In genomic region chr3:59575113-59576001, GRCh38 we compare ENCODE assay signal across 8 cellular contexts.
A peak's percentile ranks its signal among the peaks of the same experiment; 100 is the strongest.
DNase-seq lines count a peak whose midpoint lies in the region; ATAC-seq and TF ChIP-seq lines count a peak whose summit lies in the region.

No MANE protein-coding gene starts in this region.

- peak; percentile 89 for TF ChIP-seq CTCF in GM12874 (IDR thresholded peaks at IDR 0.05; ENCODE audit: insufficient read depth, low read depth, low read length)

- DNase-seq in NCI-H1694 treated with DMSO at 0.1 percent for 48 hours (lab: John Stamatoyannopoulos, UW) (peak; percentile 62), T-helper 2 cell (peak; percentile 52 to 81 (median 66)), anterior cingulate cortex (lab: John Stamatoyannopoulos, UW) (peak in 56 of 58 donors; percentile 13 to 93 (median 72)), hepatic stellate cell (ENCODE audit: low spot score) (peak; percentile 64), skeletal muscle cell (ENCODE audit: low read depth) (peak; percentile 53)

- ATAC-seq in HG02759 (IDR thresholded peaks at IDR 0.05; ENCODE audit: unreplicated experiment), result peak; percentile 84
- no peak for ATAC-seq in HG03108 (IDR thresholded peaks at IDR 0.05; ENCODE audit: unreplicated experiment)

- H3K4me3 ChIP-seq in skeletal muscle cell (ENCODE audit: low read depth, low read length), result no peak overlapping the region
